1 cellular context compared by ENCODE assay signal in the genomic region with DNA sequence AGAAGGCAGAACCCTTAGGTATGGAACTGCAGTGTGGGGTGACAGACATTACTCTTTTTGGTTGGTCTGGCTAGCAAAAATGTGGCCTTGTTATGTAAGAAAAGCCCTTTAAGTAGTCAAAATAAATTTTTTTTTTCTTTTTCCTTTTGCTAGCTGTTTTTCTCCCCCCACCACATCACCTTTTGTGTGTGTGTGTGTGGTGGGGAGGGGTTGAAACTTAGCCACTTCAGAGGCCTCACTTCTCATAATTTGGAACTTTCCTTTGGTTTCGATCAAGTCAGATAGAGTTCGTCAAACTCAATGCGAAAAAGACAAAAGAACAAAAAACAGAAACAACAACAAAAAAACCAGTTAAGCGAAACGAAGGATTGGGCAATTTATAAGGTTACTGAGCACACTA.
TF ChIP-seq lines count a peak whose summit lies in the region.

No MANE protein-coding gene starts in this region.

TF ChIP-seq in HepG2, 621 proteins besides CTCF, POLR2A, EP300 and RAD21:
- TF ChIP-seq, protein P1, sequence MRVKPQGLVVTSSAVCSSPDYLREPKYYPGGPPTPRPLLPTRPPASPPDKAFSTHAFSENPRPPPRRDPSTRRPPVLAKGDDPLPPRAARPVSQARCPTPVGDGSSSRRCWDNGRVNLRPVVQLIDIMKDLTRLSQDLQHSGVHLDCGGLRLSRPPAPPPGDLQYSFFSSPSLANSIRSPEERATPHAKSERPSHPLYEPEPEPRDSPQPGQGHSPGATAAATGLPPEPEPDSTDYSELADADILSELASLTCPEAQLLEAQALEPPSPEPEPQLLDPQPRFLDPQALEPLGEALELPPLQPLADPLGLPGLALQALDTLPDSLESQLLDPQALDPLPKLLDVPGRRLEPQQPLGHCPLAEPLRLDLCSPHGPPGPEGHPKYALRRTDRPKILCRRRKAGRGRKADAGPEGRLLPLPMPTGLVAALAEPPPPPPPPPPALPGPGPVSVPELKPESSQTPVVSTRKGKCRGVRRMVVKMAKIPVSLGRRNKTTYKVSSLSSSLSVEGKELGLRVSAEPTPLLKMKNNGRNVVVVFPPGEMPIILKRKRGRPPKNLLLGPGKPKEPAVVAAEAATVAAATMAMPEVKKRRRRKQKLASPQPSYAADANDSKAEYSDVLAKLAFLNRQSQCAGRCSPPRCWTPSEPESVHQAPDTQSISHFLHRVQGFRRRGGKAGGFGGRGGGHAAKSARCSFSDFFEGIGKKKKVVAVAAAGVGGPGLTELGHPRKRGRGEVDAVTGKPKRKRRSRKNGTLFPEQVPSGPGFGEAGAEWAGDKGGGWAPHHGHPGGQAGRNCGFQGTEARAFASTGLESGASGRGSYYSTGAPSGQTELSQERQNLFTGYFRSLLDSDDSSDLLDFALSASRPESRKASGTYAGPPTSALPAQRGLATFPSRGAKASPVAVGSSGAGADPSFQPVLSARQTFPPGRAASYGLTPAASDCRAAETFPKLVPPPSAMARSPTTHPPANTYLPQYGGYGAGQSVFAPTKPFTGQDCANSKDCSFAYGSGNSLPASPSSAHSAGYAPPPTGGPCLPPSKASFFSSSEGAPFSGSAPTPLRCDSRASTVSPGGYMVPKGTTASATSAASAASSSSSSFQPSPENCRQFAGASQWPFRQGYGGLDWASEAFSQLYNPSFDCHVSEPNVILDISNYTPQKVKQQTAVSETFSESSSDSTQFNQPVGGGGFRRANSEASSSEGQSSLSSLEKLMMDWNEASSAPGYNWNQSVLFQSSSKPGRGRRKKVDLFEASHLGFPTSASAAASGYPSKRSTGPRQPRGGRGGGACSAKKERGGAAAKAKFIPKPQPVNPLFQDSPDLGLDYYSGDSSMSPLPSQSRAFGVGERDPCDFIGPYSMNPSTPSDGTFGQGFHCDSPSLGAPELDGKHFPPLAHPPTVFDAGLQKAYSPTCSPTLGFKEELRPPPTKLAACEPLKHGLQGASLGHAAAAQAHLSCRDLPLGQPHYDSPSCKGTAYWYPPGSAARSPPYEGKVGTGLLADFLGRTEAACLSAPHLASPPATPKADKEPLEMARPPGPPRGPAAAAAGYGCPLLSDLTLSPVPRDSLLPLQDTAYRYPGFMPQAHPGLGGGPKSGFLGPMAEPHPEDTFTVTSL (CRISPR knock-in tag; IDR thresholded peaks at IDR 0.05; ENCODE audit: borderline replicate concordance), result no peak
- TF ChIP-seq ZNF879 (CRISPR knock-in tag; IDR thresholded peaks at IDR 0.05) (no peak), RXRA (CRISPR knock-in tag; IDR thresholded peaks at IDR 0.05) (no peak), CBFB (CRISPR knock-in tag; IDR thresholded peaks at IDR 0.05) (no peak), ZFP36L1 (CRISPR knock-in tag; IDR thresholded peaks at IDR 0.05) (no peak), PHF21A (CRISPR knock-in tag; IDR thresholded peaks at IDR 0.05) (no peak)
TF ChIP-seq in HepG2: peak in this region for 0.
